Comparison of ENCODE assay signal across 10 cellular contexts in the genomic region with DNA sequence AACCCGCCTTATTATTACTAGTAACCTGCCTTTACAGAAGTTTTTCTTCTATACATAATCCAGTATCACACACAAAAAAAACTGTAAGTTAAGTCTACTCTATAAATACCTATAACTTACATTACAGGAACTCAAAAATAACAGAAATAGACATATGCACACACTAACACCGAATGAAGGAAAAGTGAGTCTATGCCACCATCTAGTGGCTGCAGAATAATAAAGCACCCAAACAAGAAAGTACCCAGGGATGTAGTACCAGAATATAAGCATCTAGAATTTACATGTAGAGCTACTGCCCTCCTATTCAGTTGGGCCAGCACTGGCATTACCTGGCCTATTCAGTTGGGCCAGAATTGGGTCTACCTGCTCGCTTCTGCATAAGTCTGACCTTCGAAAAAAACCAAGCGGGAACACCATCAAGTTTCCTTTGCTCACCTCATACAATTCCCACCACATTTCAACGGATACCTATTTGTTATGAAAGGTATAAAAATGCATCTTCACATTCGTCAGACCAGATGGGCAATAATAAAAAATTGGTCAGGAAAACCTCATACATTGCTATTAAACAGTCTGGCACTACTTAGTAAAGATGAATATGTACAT. TPM values are rescaled to one million over a fixed set of nuclear protein-coding genes. Genes with fewer than 3 reads are reported as not detected.
A peak's percentile ranks its signal among the peaks of the same experiment; 100 is the strongest.
DNase-seq lines count a peak whose midpoint lies in the region; ATAC-seq and TF ChIP-seq lines count a peak whose summit lies in the region.
"Had no signal": no experiment of that assay in that cellular context is flagged by ENCODE, and none has a peak within 500 bp of the region (broad histone marks: within the 10 kb centered on the region; RNA-seq: fewer than 3 reads in every experiment).

No MANE protein-coding gene starts in this region.

- H3K79me2 ChIP-seq in smooth muscle cell (ENCODE audit: low read depth): peaks cover 3% of the 10 kb centered on the region

- no peak overlapping the region for H3K4me3 ChIP-seq in smooth muscle cell
- H3K4me3 ChIP-seq: BLaER1 had no signal

- H3K4me1 Mint-ChIP-seq in activated CD4-positive, alpha-beta memory T cell treated with anti-CD3 and anti-CD28 coated beads for 36 hours (ENCODE audit: low read depth): peaks cover 5% of the 10 kb centered on the region

- no peak overlapping the region for H3K4me2 ChIP-seq in smooth muscle cell
- H3K4me2 ChIP-seq: BLaER1 had no signal

- H3K9me3 ChIP-seq in smooth muscle cell (replicated peaks; ENCODE audit: low read depth): no peaks in the 10 kb centered on the region
- H3K9me3 ChIP-seq: BLaER1 had no signal

- H3K27me3 Mint-ChIP-seq in activated CD4-positive, alpha-beta memory T cell treated with anti-CD3 and anti-CD28 coated beads for 36 hours: no peaks in the 10 kb centered on the region
- H3K27me3 Mint-ChIP-seq: stimulated activated naive CD8-positive, alpha-beta T cell treated with anti-CD3 and anti-CD28 coated beads, Interleukin-15, Interleukin-2, amounts not matched to agents 100 ng/mL and 50 ng/mL, for 24 hours had no signal

- no peaks in the 10 kb centered on the region for H3F3A ChIP-seq in smooth muscle cell (ENCODE audit: low read depth)

- peak; percentile 23 for DNase-seq in NCI-H1436 (lab: John Stamatoyannopoulos, UW)
- DNase-seq in NCI-H1436 treated with DMSO at 0.1 percent for 48 hours (lab: John Stamatoyannopoulos, UW): no peak
- peak; percentile 54 for DNase-seq in NCI-H345 treated with DMSO at 0.1 percent for 48 hours (lab: John Stamatoyannopoulos, UW; ENCODE audit: unreplicated experiment)
- DNase-seq in activated CD4-positive, alpha-beta memory T cell treated with anti-CD3 and anti-CD28 coated beads for 36 hours: peak; percentile 10
- DNase-seq in glomerular visceral epithelial cell (ENCODE audit: extremely low spot score): peak; percentile 68
- DNase-seq in smooth muscle cell (lab: John Stamatoyannopoulos, UW; ENCODE audit: unreplicated experiment): no peak

- H3K4me1 ChIP-seq in smooth muscle cell (ENCODE audit: low read depth): no peaks in the 10 kb centered on the region

- intact Hi-C loops in activated CD4-positive, alpha-beta memory T cell treated with anti-CD3 and anti-CD28 coated beads for 36 hours (cut with micrococcal nuclease): loop anchor here (1.0 to 10.0 kb wide), 5 partner anchors 61 to 1345 kb away; no protein-coding TSS in a partner anchor

- no peak overlapping the region for H3K27ac Mint-ChIP-seq in activated CD4-positive, alpha-beta memory T cell treated with anti-CD3 and anti-CD28 coated beads for 36 hours
- H3K27ac Mint-ChIP-seq: stimulated activated naive CD8-positive, alpha-beta T cell treated with anti-CD3 and anti-CD28 coated beads, Interleukin-15, Interleukin-2, amounts not matched to agents 100 ng/mL and 50 ng/mL, for 24 hours had no signal

- POLR2A ChIA-PET in activated CD4-positive, alpha-beta memory T cell treated with anti-CD3 and anti-CD28 coated beads for 36 hours (lab: Charles Lee): no interaction called here

- no peak overlapping the region for H3K4me3 Mint-ChIP-seq in activated CD4-positive, alpha-beta memory T cell treated with anti-CD3 and anti-CD28 coated beads for 36 hours
- H3K4me3 Mint-ChIP-seq: stimulated activated naive CD8-positive, alpha-beta T cell treated with anti-CD3 and anti-CD28 coated beads, Interleukin-15, Interleukin-2, amounts not matched to agents 100 ng/mL and 50 ng/mL, for 24 hours had no signal

- ATAC-seq in GM19463 (IDR thresholded peaks at IDR 0.05; ENCODE audit: unreplicated experiment) (peak; percentile 24), HG03432 (IDR thresholded peaks at IDR 0.05; ENCODE audit: unreplicated experiment) (peak; percentile 30)

- no peaks in the 10 kb centered on the region for H3K36me3 Mint-ChIP-seq in activated CD4-positive, alpha-beta memory T cell treated with anti-CD3 and anti-CD28 coated beads for 36 hours

- peak; percentile 77 for TF ChIP-seq CTCF in smooth muscle cell (IDR thresholded peaks at IDR 0.05; ENCODE audit: borderline replicate concordance, insufficient read depth, poor library complexity, severe bottlenecking)

- CTCF ChIA-PET in activated CD4-positive, alpha-beta memory T cell treated with anti-CD3 and anti-CD28 coated beads for 36 hours (lab: Charles Lee): interaction anchor here (0.6 to 1.1 kb wide), 4 partner anchors 10 to 672 kb away, joined by 3 to 4 read pairs (median 4); no protein-coding TSS in a partner anchor

- H3K9ac ChIP-seq in smooth muscle cell (ENCODE audit: low read depth): no peak overlapping the region
- H3K9ac ChIP-seq: BLaER1 had no signal

- H4K20me1 ChIP-seq in smooth muscle cell (ENCODE audit: low read depth): no peaks in the 10 kb centered on the region
- H4K20me1 ChIP-seq: BLaER1 had no signal

- no peak overlapping the region for H3K27ac ChIP-seq in smooth muscle cell (ENCODE audit: low read depth)
- H3K27ac ChIP-seq: BLaER1 had no signal

- no peaks in the 10 kb centered on the region for H3K36me3 ChIP-seq in smooth muscle cell (ENCODE audit: low read depth)
- H3K36me3 ChIP-seq: BLaER1 had no signal

- 34% methylated on average over 7 of the region's 7 CpGs for WGBS in smooth muscle cell (ENCODE audit: low lambda C conversion rate)

- no peaks in the 10 kb centered on the region for H3K27me3 ChIP-seq in smooth muscle cell (ENCODE audit: low read depth)
- H3K27me3 ChIP-seq: BLaER1 had no signal

- H2AFZ ChIP-seq in smooth muscle cell (ENCODE audit: low read depth): no peak overlapping the region

- no peaks in the 10 kb centered on the region for H3K9me3 Mint-ChIP-seq in activated CD4-positive, alpha-beta memory T cell treated with anti-CD3 and anti-CD28 coated beads for 36 hours
- H3K9me3 Mint-ChIP-seq: stimulated activated naive CD8-positive, alpha-beta T cell treated with anti-CD3 and anti-CD28 coated beads, Interleukin-15, Interleukin-2, amounts not matched to agents 100 ng/mL and 50 ng/mL, for 24 hours had no signal

RNA-seq across cellular contexts. Expression of a gene that starts 4.0 kb away (rescaled TPM):
- 10 to 100 TPM; 11.1 to 12.5 TPM for total RNA-seq in activated CD4-positive, alpha-beta memory T cell treated with anti-CD3 and anti-CD28 coated beads for 36 hours
- 31.4 and 41.9 TPM in 2 replicates for total RNA-seq in smooth muscle cell
- polyA plus RNA-seq in smooth muscle cell: 24.3 and 29.3 TPM in 2 replicates

RNA-seq across cellular contexts. Expression of a gene that starts 20.4 kb away (rescaled TPM):
- total RNA-seq in activated CD4-positive, alpha-beta memory T cell treated with anti-CD3 and anti-CD28 coated beads for 36 hours: under 1 TPM; 0.33 to 0.58 TPM
- total RNA-seq in smooth muscle cell: 3.6 and 6.7 TPM in 2 replicates
- polyA plus RNA-seq in smooth muscle cell: 1.5 and 2.0 TPM in 2 replicates

RNA-seq across cellular contexts. Expression of a gene that starts 49.2 kb away (rescaled TPM):
- not detected for total RNA-seq in activated CD4-positive, alpha-beta memory T cell treated with anti-CD3 and anti-CD28 coated beads for 36 hours
- not detected in 2 replicates for total RNA-seq in smooth muscle cell
- not detected in 2 replicates for polyA plus RNA-seq in smooth muscle cell

Comparison
In these comparisons a context has a peak if more than half of its experiments do, and no peak if none do; other contexts are left out.
1. DNase-seq: peak in NCI-H1436 (single experiment), NCI-H345 treated with DMSO at 0.1 percent for 48 hours (single experiment), activated CD4-positive, alpha-beta memory T cell treated with anti-CD3 and anti-CD28 coated beads for 36 hours (single experiment) and glomerular visceral epithelial cell (single experiment); none in NCI-H1436 treated with DMSO at 0.1 percent for 48 hours (single experiment) and smooth muscle cell (single experiment).